ENCODE assay signal across 8 cellular contexts in the genomic region with DNA sequence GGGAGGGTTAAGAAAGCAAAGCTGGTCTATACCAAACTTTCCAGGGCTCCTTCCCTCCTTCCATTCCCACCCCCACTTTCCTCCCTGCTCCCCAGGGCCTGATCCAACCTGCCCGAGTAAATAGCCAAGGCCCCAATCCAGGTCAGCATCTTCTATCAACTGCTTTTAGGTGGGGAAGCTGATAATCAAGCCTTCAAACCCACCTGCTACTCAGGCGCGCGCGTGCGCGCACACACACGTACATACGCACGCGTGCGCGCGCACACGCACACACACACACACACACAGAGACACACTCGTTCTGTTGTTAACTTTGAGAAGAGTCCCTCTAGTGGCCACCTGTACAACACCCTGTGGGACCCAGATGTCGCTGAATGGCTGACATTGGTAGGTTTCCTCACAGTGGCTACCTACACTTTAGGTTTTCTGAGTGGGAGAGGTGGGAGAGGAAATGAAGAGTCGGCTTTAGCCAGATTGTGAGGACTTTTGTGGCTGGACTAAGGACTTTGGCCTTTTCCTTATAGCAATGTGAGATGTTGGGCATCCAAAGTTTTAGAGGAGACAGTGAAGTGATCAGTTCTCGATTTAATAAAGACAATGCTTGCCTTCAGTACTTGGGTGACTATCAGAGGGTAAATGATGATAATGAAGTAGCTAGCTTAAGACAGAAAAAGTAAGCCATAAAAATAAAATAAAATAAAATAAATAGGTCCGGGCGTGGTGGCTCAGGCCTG. TPM values are rescaled to one million over a fixed set of nuclear protein-coding genes. Genes with fewer than 3 reads are reported as not detected.
DNase-seq lines count a peak whose midpoint lies in the region; ATAC-seq and TF ChIP-seq lines count a peak whose summit lies in the region.

No MANE protein-coding gene starts in this region.

- peak overlapping the region; percentile 58 for H3K4me2 ChIP-seq in HCT116 (ENCODE audit: low read length)

- H3K9me2 ChIP-seq in HCT116 (ENCODE audit: insufficient read depth): no peaks in the 10 kb centered on the region

- H3K36me3 ChIP-seq in HCT116 (ENCODE audit: control insufficient read depth in 1 of 2, insufficient read depth in 2 of 2, low read length in 2 of 2): no peaks in the 10 kb centered on the region
- H3K36me3 ChIP-seq in thyroid gland: no peaks in the 10 kb centered on the region

- H3K79me2 ChIP-seq in HCT116 (ENCODE audit: insufficient read depth, low read length): no peaks in the 10 kb centered on the region

- H3K27ac ChIP-seq in HCT116 (ENCODE audit: low read depth, low read length) (no peak overlapping the region), thyroid gland (no peak overlapping the region)

- POLR2A ChIA-PET in HCT116 (lab: Charles Lee): interaction anchor here (0.6 kb wide), 2 partner anchors 15 to 86 kb away, joined by 3 read pairs; no protein-coding TSS in a partner anchor
- POLR2A ChIA-PET in activated CD8-positive, alpha-beta T cell treated with anti-CD3 and anti-CD28 coated beads, Interleukin-2, amount 10 ng/mL, durations not matched to agents 7 days and 5 days (lab: Charles Lee): no interaction called here

- intact Hi-C loops in HCT116 (cut with micrococcal nuclease): no loop called here
- intact Hi-C loops in natural killer cell (cut with micrococcal nuclease): no loop called here
- intact Hi-C loops in thyroid gland (cut with DNase I): no loop called here

- CTCF ChIA-PET in HCT116 (lab: Charles Lee): interaction anchor here (0.6 to 2.0 kb wide), 2 partner anchors 9 to 11 kb away, joined by 4 to 7 read pairs; no protein-coding TSS in a partner anchor
- CTCF ChIA-PET in activated CD8-positive, alpha-beta T cell treated with anti-CD3 and anti-CD28 coated beads, Interleukin-2, amount 10 ng/mL, durations not matched to agents 7 days and 5 days (lab: Charles Lee): interaction anchor here (0.7 to 1.4 kb wide), 3 partner anchors 9 to 15 kb away, joined by 3 to 5 read pairs (median 3); no protein-coding TSS in a partner anchor

- peaks cover 22% of the 10 kb centered on the region for H3K4me1 Mint-ChIP-seq in activated CD8-positive, alpha-beta T cell treated with anti-CD3 and anti-CD28 coated beads, Interleukin-2, amount 10 ng/mL, durations not matched to agents 7 days and 5 days (ENCODE audit: low read depth)
- H3K4me1 Mint-ChIP-seq in endothelial cell (ENCODE audit: unreplicated experiment): peaks cover 29% of the 10 kb centered on the region
- H3K4me1 Mint-ChIP-seq in natural killer cell: peaks cover 0 to 4% of the 10 kb centered on the region in 2 donors

- H4K20me1 ChIP-seq in HCT116 (ENCODE audit: insufficient read depth): no peaks in the 10 kb centered on the region

- peak; percentile 61 for TF ChIP-seq RAD21 in HCT116 (IDR thresholded peaks at IDR 0.05; ENCODE audit: low read depth)

- H3K27ac Mint-ChIP-seq in activated CD8-positive, alpha-beta T cell treated with anti-CD3 and anti-CD28 coated beads, Interleukin-2, amount 10 ng/mL, durations not matched to agents 7 days and 5 days: no peak overlapping the region
- H3K27ac Mint-ChIP-seq in endothelial cell (ENCODE audit: unreplicated experiment) (no peak overlapping the region), natural killer cell (no peak overlapping the region)

- ATAC-seq in HCT116: peak; percentile 99
- ATAC-seq in activated CD8-positive, alpha-beta T cell treated with anti-CD3 and anti-CD28 coated beads, Interleukin-2, amount 10 ng/mL, durations not matched to agents 7 days and 5 days: peak; percentile 93
- ATAC-seq in natural killer cell: peak; percentile 40 to 73 (median 73)
- no peak for ATAC-seq in GM18867 (IDR thresholded peaks at IDR 0.05; ENCODE audit: unreplicated experiment)

- H2AFZ ChIP-seq in HCT116 (ENCODE audit: low read depth, low read length, poor library complexity, severe bottlenecking): peak overlapping the region; percentile 100

- TF ChIP-seq CTCF in HCT116 (IDR thresholded peaks at IDR 0.05 in 2 of 3, conservative IDR thresholded peaks at IDR 0.05 in 1 of 3; ENCODE audit: borderline replicate concordance in 1 of 3, insufficient read depth in 1 of 3, low read depth in 2 of 3, low read length in 2 of 3) (peak; percentile 59 to 92 (median 90); a peak in 5 of 6 replicates), endothelial cell (IDR thresholded peaks at IDR 0.05; ENCODE audit: unreplicated experiment) (peak; percentile 80), natural killer cell (IDR thresholded peaks at IDR 0.05) (no peak), thyroid gland (IDR thresholded peaks at IDR 0.05) (peak; percentile 33 to 81 (median 66))

- BruUV-seq in HCT116 (replicated peaks; lab: Mats Ljungman, UMichigan): no TSS peak

- TF ChIP-seq POLR2A in HCT116 (IDR thresholded peaks at IDR 0.05; ENCODE audit: borderline replicate concordance, extremely low read depth, insufficient read depth, insufficient read length) (no peak), thyroid gland (IDR thresholded peaks at IDR 0.05) (no peak)

- H3K9me3 ChIP-seq in HCT116 (ENCODE audit: control insufficient read depth in 1 of 2, insufficient read depth in 1 of 2, low read depth in 1 of 2, low read length in 2 of 2) (no peaks in the 10 kb centered on the region), thyroid gland (no peaks in the 10 kb centered on the region)

- no peaks in the 10 kb centered on the region for H3K9me3 Mint-ChIP-seq in activated CD8-positive, alpha-beta T cell treated with anti-CD3 and anti-CD28 coated beads, Interleukin-2, amount 10 ng/mL, durations not matched to agents 7 days and 5 days (ENCODE audit: insufficient read depth)
- H3K9me3 Mint-ChIP-seq in endothelial cell (ENCODE audit: unreplicated experiment): no peaks in the 10 kb centered on the region
- H3K9me3 Mint-ChIP-seq in natural killer cell: no peaks in the 10 kb centered on the region

- H3K27me3 Mint-ChIP-seq in activated CD8-positive, alpha-beta T cell treated with anti-CD3 and anti-CD28 coated beads, Interleukin-2, amount 10 ng/mL, durations not matched to agents 7 days and 5 days (ENCODE audit: low read depth): no peaks in the 10 kb centered on the region
- H3K27me3 Mint-ChIP-seq in endothelial cell (ENCODE audit: unreplicated experiment) (peaks cover 5% of the 10 kb centered on the region), natural killer cell (ENCODE audit: low read depth in 2 of 2) (peaks cover 0 to 4% of the 10 kb centered on the region in 2 donors)

- peak overlapping the region; percentile 58 for H3K4me3 Mint-ChIP-seq in activated CD8-positive, alpha-beta T cell treated with anti-CD3 and anti-CD28 coated beads, Interleukin-2, amount 10 ng/mL, durations not matched to agents 7 days and 5 days
- H3K4me3 Mint-ChIP-seq in endothelial cell (ENCODE audit: unreplicated experiment) (peak overlapping the region; percentile 79), natural killer cell (peak overlapping the region; percentile 28)

- H3K4me1 ChIP-seq in HCT116 (ENCODE audit: control insufficient read depth in 1 of 2, insufficient read depth in 2 of 2, low read length in 2 of 2) (peaks cover 0 to 6% of the 10 kb centered on the region in 2 experiments; a peak in 2 of 4 replicates), thyroid gland (no peaks in the 10 kb centered on the region)

- H3K36me3 Mint-ChIP-seq in activated CD8-positive, alpha-beta T cell treated with anti-CD3 and anti-CD28 coated beads, Interleukin-2, amount 10 ng/mL, durations not matched to agents 7 days and 5 days (ENCODE audit: low read depth): no peaks in the 10 kb centered on the region
- no peaks in the 10 kb centered on the region for H3K36me3 Mint-ChIP-seq in endothelial cell (ENCODE audit: low read depth, unreplicated experiment)
- H3K36me3 Mint-ChIP-seq in natural killer cell: no peaks in the 10 kb centered on the region

- H3K27me3 ChIP-seq in HCT116 (ENCODE audit: insufficient read depth, low read length): no peaks in the 10 kb centered on the region
- H3K27me3 ChIP-seq in thyroid gland: no peaks in the 10 kb centered on the region

- RAD21 ChIA-PET in HCT116 (lab: Charles Lee; ENCODE audit: low non-redundant PET in 1 of 2, low total read pairs in 2 of 2, uncharacterized antibody in 2 of 2, unreplicated experiment in 2 of 2): no interaction called here

- H3K9ac ChIP-seq in HCT116 (ENCODE audit: low read length): no peak overlapping the region

- DNase-seq in CMK (ENCODE audit: low read depth) (peak; percentile 17), HCT116 (ENCODE audit: low read depth, low spot score) (peak; percentile 86), NCI-H226 (peak; percentile 57), endothelial cell (ENCODE audit: low spot score) (peak; percentile 30), natural killer cell (no peak), thyroid gland (peak; percentile 47 to 73)
- peak; percentile 74 for DNase-seq in activated CD8-positive, alpha-beta T cell treated with anti-CD3 and anti-CD28 coated beads, Interleukin-2, amount 10 ng/mL, durations not matched to agents 7 days and 5 days

- H3K4me3 ChIP-seq in HCT116 (replicated peaks in 1 of 2; ENCODE audit: low read depth in 1 of 2, low read length in 2 of 2): no peak overlapping the region
- no peak overlapping the region for H3K4me3 ChIP-seq in thyroid gland (replicated peaks in 1 of 3)

- 61 to 65% methylated on average over 6 to 21 of the region's 21 CpGs for WGBS in thyroid gland, 2 donors

TF ChIP-seq in HCT116, 20 proteins besides CTCF, POLR2A, EP300 and RAD21 (continues in another document):
- TF ChIP-seq TCF7L2 (IDR thresholded peaks at IDR 0.05; ENCODE audit: borderline replicate concordance, extremely low read depth, insufficient read depth, insufficient read length): peak; percentile 52
- no peak for TF ChIP-seq ZNF274 (IDR thresholded peaks at IDR 0.05; ENCODE audit: low read depth, low read length)
- TF ChIP-seq CBX3 (IDR thresholded peaks at IDR 0.05; ENCODE audit: low read depth): peak; percentile 81; the same call in 1 of the 2 replicates

RNA-seq across cellular contexts. Expression of gene TLN2, which starts 45.4 kb away (rescaled TPM):
- total RNA-seq in HCT116 (2021; ENCODE audit: unreplicated experiment) (5.8 TPM), endothelial cell (ENCODE audit: unreplicated experiment) (15.3 TPM), natural killer cell (1 to 10 TPM in 2 of 3 donors, under 1 TPM in 1; 0.70 to 2.4 (median 1.2) TPM), thyroid gland (10 to 100 TPM; 43.0 to 86.9 (median 61.7) TPM)
- 2.8 and 3.9 TPM in 2 replicates for polyA plus RNA-seq in HCT116 (2012)
- under 1 TPM; 0.29 to 0.86 TPM for total RNA-seq in activated CD8-positive, alpha-beta T cell treated with anti-CD3 and anti-CD28 coated beads, Interleukin-2, amount 10 ng/mL, durations not matched to agents 7 days and 5 days

Comparison
In these comparisons a context has a peak if more than half of its experiments do, and no peak if none do; other contexts are left out.
1. H3K4me3 Mint-ChIP-seq: peak in every context shown above with its lines; median percentile 79 in endothelial cell; 58 in activated CD8-positive, alpha-beta T cell treated with anti-CD3 and anti-CD28 coated beads, Interleukin-2, amount 10 ng/mL, durations not matched to agents 7 days and 5 days; 28 in natural killer cell.